16 cellular contexts compared by ENCODE assay signal in the genomic region with DNA sequence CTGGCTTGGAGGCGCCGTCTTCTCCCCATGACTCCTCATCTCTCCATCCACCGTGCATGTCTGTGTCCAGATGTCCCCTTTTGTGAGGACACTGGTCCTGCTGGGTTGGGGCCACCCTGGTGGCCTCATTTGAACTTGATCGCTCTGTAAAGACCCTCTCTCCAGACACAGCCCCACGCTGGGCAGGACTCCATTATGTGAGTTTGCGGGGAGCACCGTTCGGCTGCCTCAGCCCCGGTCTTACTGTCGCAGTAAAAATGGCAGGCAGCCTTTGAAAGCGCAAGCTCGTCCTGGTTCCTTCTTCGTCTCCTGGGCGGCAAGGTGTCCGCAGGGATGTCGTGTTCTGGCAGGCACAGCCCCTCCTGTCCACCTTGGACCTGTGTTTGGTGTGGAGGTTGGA.
"Had no signal": no experiment of that assay in that cellular context is flagged by ENCODE, and none has a peak within 500 bp of the region (broad histone marks: within the 10 kb centered on the region; RNA-seq: fewer than 3 reads in every experiment).

No MANE protein-coding gene starts in this region.

- H3K27me3 ChIP-seq: cardiac muscle cell, ovary, SJCRH30 had no signal

- H3K4me1 ChIP-seq: SJCRH30 had no signal

- H3K36me3 ChIP-seq: cardiac muscle cell, ovary, SJCRH30 had no signal

- ATAC-seq: effector memory CD8-positive, alpha-beta T cell; left lobe of liver had no signal

- H3K27ac ChIP-seq: ovary, SJCRH30, VCaP had no signal

- DNase-seq: activated CD4-positive, alpha-beta T cell treated with anti-CD3 and anti-CD28 coated beads for 1 hour; activated CD4-positive, alpha-beta T cell treated with anti-CD3 and anti-CD28 coated beads, Interleukin-2, amount 50 U/mL, for 4 hours; amniotic stem cell; effector memory CD8-positive, alpha-beta T cell; hippocampal formation; naive B cell; SJCRH30; stimulated activated CD4-positive, alpha-beta T cell treated with anti-CD3 and anti-CD28 coated beads, Interleukin-2, amount 100 ng/mL, for 24 hours; trophoblast cell had no signal

- H3K4me3 Mint-ChIP-seq: activated naive CD4-positive, alpha-beta T cell treated with anti-CD3 and anti-CD28 coated beads, Interleukin-2, amount 50 U/mL, for 24 hours; effector memory CD8-positive, alpha-beta T cell; stimulated activated naive CD8-positive, alpha-beta T cell treated with anti-CD3 and anti-CD28 coated beads, Interleukin-15, Interleukin-2, amounts not matched to agents 100 ng/mL and 50 ng/mL, for 24 hours; T-helper 1 cell treated with Interleukin-12 subunit alpha and Interleukin-12 subunit beta and Interleukin-4 antibody, amounts not matched to agents 30 μg/mL and 1 μg/mL, for 36 hours had no signal

- H3K4me3 ChIP-seq: cardiac muscle cell, ovary, SJCRH30 had no signal

- H3K9me3 Mint-ChIP-seq: activated naive CD4-positive, alpha-beta T cell treated with anti-CD3 and anti-CD28 coated beads, Interleukin-2, amount 50 U/mL, for 24 hours; effector memory CD8-positive, alpha-beta T cell; naive B cell; stimulated activated naive CD8-positive, alpha-beta T cell treated with anti-CD3 and anti-CD28 coated beads, Interleukin-15, Interleukin-2, amounts not matched to agents 100 ng/mL and 50 ng/mL, for 24 hours; T-helper 1 cell treated with Interleukin-12 subunit alpha and Interleukin-12 subunit beta and Interleukin-4 antibody, amounts not matched to agents 30 μg/mL and 1 μg/mL, for 36 hours had no signal

- H3K27ac Mint-ChIP-seq: activated naive CD4-positive, alpha-beta T cell treated with anti-CD3 and anti-CD28 coated beads, Interleukin-2, amount 50 U/mL, for 24 hours had no signal

- H3K9me3 ChIP-seq: ovary, SJCRH30 had no signal

- H3K27me3 Mint-ChIP-seq: activated naive CD4-positive, alpha-beta T cell treated with anti-CD3 and anti-CD28 coated beads, Interleukin-2, amount 50 U/mL, for 24 hours; effector memory CD8-positive, alpha-beta T cell; naive B cell; stimulated activated naive CD8-positive, alpha-beta T cell treated with anti-CD3 and anti-CD28 coated beads, Interleukin-15, Interleukin-2, amounts not matched to agents 100 ng/mL and 50 ng/mL, for 24 hours had no signal
